Comparison of ENCODE assay signal across 8 cellular contexts in the genomic region with DNA sequence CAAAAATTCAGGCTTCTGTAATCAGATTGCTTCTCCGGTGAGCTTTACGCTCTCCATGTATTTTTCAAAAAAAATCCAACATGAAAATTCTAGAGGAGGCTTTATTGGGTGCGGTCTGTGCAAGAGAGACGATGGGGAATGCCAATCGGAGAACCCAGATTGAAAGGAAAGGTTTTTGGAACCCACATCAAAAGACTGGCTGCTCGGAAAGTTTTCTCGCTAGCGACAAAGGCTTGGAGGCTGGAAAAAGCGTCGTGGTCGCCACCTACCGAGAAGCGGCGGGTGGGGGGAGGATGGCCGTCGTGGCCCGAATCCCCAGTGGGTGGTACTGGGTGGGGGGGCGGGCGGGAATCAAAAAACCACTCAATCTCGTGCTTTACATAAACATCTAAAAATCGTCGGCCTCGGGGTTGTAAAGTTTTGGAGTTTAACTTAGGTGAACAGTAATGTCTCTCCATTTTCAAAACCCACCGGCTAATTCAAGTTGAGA. TPM values are rescaled to one million over a fixed set of nuclear protein-coding genes. Genes with fewer than 3 reads are reported as not detected.
DNase-seq lines count a peak whose midpoint lies in the region; ATAC-seq and TF ChIP-seq lines count a peak whose summit lies in the region.

No MANE protein-coding gene starts in this region.

- H3K27ac Mint-ChIP-seq in endodermal cell: peak overlapping the region; percentile 99

- no peaks in the 10 kb centered on the region for H3K27me3 ChIP-seq in endodermal cell (ENCODE audit: control insufficient read depth, insufficient read depth, low read length, poor library complexity, severe bottlenecking)

- peak overlapping the region; percentile 99 for H3K27ac ChIP-seq in endodermal cell (ENCODE audit: low read depth, low read length)

- peaks cover 36% of the 10 kb centered on the region for H3K4me1 Mint-ChIP-seq in endodermal cell

- peaks cover 19% of the 10 kb centered on the region for H3K36me3 Mint-ChIP-seq in endodermal cell (ENCODE audit: low read depth)

- no peaks in the 10 kb centered on the region for H3K4me1 ChIP-seq in endodermal cell (ENCODE audit: control insufficient read depth, insufficient read depth, low read length)
- peaks cover 18% of the 10 kb centered on the region for H3K4me1 ChIP-seq in mucosa of descending colon (ENCODE audit: low read depth)

- peak overlapping the region; percentile 94 for H3K9ac ChIP-seq in endodermal cell (ENCODE audit: extremely low read depth, low read length, poor library complexity, severe bottlenecking)

- peaks cover 6% of the 10 kb centered on the region for H3K36me3 ChIP-seq in endodermal cell (ENCODE audit: control insufficient read depth, insufficient read depth, low read length)
- no peaks in the 10 kb centered on the region for H3K36me3 ChIP-seq in mucosa of descending colon (ENCODE audit: low read depth)

- H3K4me3 ChIP-seq in endodermal cell (ENCODE audit: low read length): peak overlapping the region; percentile 93
- no peak overlapping the region for H3K4me3 ChIP-seq in mucosa of descending colon

- H3K9me3 Mint-ChIP-seq in endodermal cell: no peaks in the 10 kb centered on the region

- 0 to 1% methylated on average over 7 to 15 of the region's 24 CpGs for WGBS in endodermal cell (ENCODE audit: insufficient coverage in 1 of 2, insufficient read length in 1 of 2), 2 experiments

- intact Hi-C loops in mucosa of descending colon (cut with DNase I, micrococcal nuclease): no loop called here

- ATAC-seq in mucosa of descending colon (no peak), HG02970 (IDR thresholded peaks at IDR 0.05; ENCODE audit: low FRiP score, unreplicated experiment) (no peak)

- H3K9me3 ChIP-seq in endodermal cell (ENCODE audit: control insufficient read depth, low read length) (no peaks in the 10 kb centered on the region), mucosa of descending colon (no peaks in the 10 kb centered on the region)

- TF ChIP-seq CTCF in endodermal cell (conservative IDR thresholded peaks at IDR 0.05) (no peak), mucosa of descending colon (IDR thresholded peaks at IDR 0.05) (no peak)

- DNase-seq in DMS153 treated with DMSO at 0.1 percent for 48 hours (lab: John Stamatoyannopoulos, UW; ENCODE audit: unreplicated experiment) (peak; percentile 45), DMS153 (lab: John Stamatoyannopoulos, UW) (no peak), NCI-H510A treated with DMSO at 0.1 percent for 48 hours (lab: John Stamatoyannopoulos, UW) (peak; percentile 46), endodermal cell (peak; percentile 78), mucosa of descending colon (peak; percentile 65 to 73 (median 69))
- DNase-seq in activated CD8-positive, alpha-beta memory T cell treated with anti-CD3 and anti-CD28 coated beads for 48 hours (ENCODE audit: low read depth in 2 of 3, low spot score in 2 of 3): peak in 2 of 3 experiments; percentile 34 to 47
- peak; percentile 77 for DNase-seq in stimulated activated CD8-positive, alpha-beta memory T cell treated with anti-CD3 and anti-CD28 coated beads, Interleukin-4, amount 100 ng/mL, for 48 hours

- no peaks in the 10 kb centered on the region for H3K27me3 Mint-ChIP-seq in endodermal cell (ENCODE audit: insufficient read depth)

- peak overlapping the region; percentile 82 for H3K4me3 Mint-ChIP-seq in endodermal cell

RNA-seq across cellular contexts. Expression of a gene that starts 1.1 kb away (rescaled TPM):
- 100 to 1,000 TPM; 391 to 519 TPM for total RNA-seq in endodermal cell
- polyA plus RNA-seq in endodermal cell (2013, experiment 1 of 2): 303 TPM
- 266 TPM for polyA plus RNA-seq in endodermal cell (2013, experiment 2 of 2)
- total RNA-seq in mucosa of descending colon: 100 to 1,000 TPM; 111 to 220 (median 130) TPM
